ENCODE assay signal across 23 cellular contexts in genomic region chr13:66952507-66952906, GRCh38.
"Had no signal": no experiment of that assay in that cellular context is flagged by ENCODE, and none has a peak within 500 bp of the region (broad histone marks: within the 10 kb centered on the region; RNA-seq: fewer than 3 reads in every experiment).

No MANE protein-coding gene starts in this region.

- H3K36me3 ChIP-seq: heart left ventricle, neutrophil, spleen, tibial nerve, upper lobe of right lung, vagina had no signal

- ATAC-seq: heart left ventricle; left colon; left ventricle myocardium superior; naive thymus-derived CD4-positive, alpha-beta T cell; psoas muscle; sciatic nerve; stimulated activated naive B cell treated with anti-CD40 and anti-IgM and Interleukin-4, amounts not matched to agents 10 μg/mL and 1 μg/mL and 100 μg/mL, for 72 hours; stimulated activated naive CD8-positive, alpha-beta T cell treated with anti-CD3 and anti-CD28 coated beads, Interleukin-15, amount 100 ng/mL, for 72 hours; upper lobe of right lung had no signal

- H3K4me1 Mint-ChIP-seq: naive thymus-derived CD4-positive, alpha-beta T cell; nephron progenitor cell; stimulated activated naive CD8-positive, alpha-beta T cell treated with anti-CD3 and anti-CD28 coated beads, Interleukin-15, amount 100 ng/mL, for 72 hours had no signal

- H3K27me3 Mint-ChIP-seq: naive thymus-derived CD4-positive, alpha-beta T cell; stimulated activated naive B cell treated with anti-CD40 and anti-IgM and Interleukin-4, amounts not matched to agents 10 μg/mL and 1 μg/mL and 100 μg/mL, for 72 hours; stimulated activated naive CD8-positive, alpha-beta T cell treated with anti-CD3 and anti-CD28 coated beads, Interleukin-15, amount 100 ng/mL, for 72 hours had no signal

- H3K4me3 Mint-ChIP-seq: naive thymus-derived CD4-positive, alpha-beta T cell; nephron progenitor cell; stimulated activated naive B cell treated with anti-CD40 and anti-IgM and Interleukin-4, amounts not matched to agents 10 μg/mL and 1 μg/mL and 100 μg/mL, for 72 hours; stimulated activated naive CD8-positive, alpha-beta T cell treated with anti-CD3 and anti-CD28 coated beads, Interleukin-15, amount 100 ng/mL, for 72 hours had no signal

- H3K4me3 ChIP-seq: heart left ventricle, lung, psoas muscle, spleen, testis, tibial nerve, upper lobe of right lung, vagina had no signal

- H3K36me3 Mint-ChIP-seq: naive thymus-derived CD4-positive, alpha-beta T cell had no signal

- H3K27ac ChIP-seq: heart left ventricle, neutrophil, psoas muscle, spleen, testis, tibial nerve, upper lobe of right lung, vagina had no signal

- H3K27me3 ChIP-seq: heart left ventricle, neutrophil, spleen, testis, tibial nerve, upper lobe of right lung, vagina had no signal

- DNase-seq: effector memory CD4-positive, alpha-beta T cell; foreskin melanocyte; heart left ventricle; hippocampal formation; left colon; left ventricle myocardium superior; naive thymus-derived CD4-positive, alpha-beta T cell; nephron progenitor cell; psoas muscle; retina; spleen; stimulated activated CD4-positive, alpha-beta T cell treated with anti-CD3 and anti-CD28 coated beads, Interleukin-15, amount 100 ng/mL, for 24 hours; stimulated activated CD4-positive, alpha-beta T cell treated with anti-CD3 and anti-CD28 coated beads, Interleukin-1b, Interleukin-23, amount 100 ng/mL, for 48 hours; stimulated activated CD4-positive, alpha-beta T cell treated with anti-CD3 and anti-CD28 coated beads, Interleukin-4, amount 100 ng/mL, for 24 hours; stimulated activated naive B cell treated with anti-CD40 and anti-IgM and Interleukin-4, amounts not matched to agents 10 μg/mL and 1 μg/mL and 100 μg/mL, for 72 hours; stimulated activated naive CD8-positive, alpha-beta T cell treated with anti-CD3 and anti-CD28 coated beads, Interleukin-15, amount 100 ng/mL, for 72 hours; testis; upper lobe of right lung had no signal

- H3K9me3 Mint-ChIP-seq: nephron progenitor cell; stimulated activated naive B cell treated with anti-CD40 and anti-IgM and Interleukin-4, amounts not matched to agents 10 μg/mL and 1 μg/mL and 100 μg/mL, for 72 hours; stimulated activated naive CD8-positive, alpha-beta T cell treated with anti-CD3 and anti-CD28 coated beads, Interleukin-15, amount 100 ng/mL, for 72 hours had no signal

- H3K9me3 ChIP-seq: heart left ventricle, neutrophil, psoas muscle, spleen, testis, tibial nerve, upper lobe of right lung, vagina had no signal

- H3K4me1 ChIP-seq: heart left ventricle, psoas muscle, spleen, testis, tibial nerve, upper lobe of right lung, vagina had no signal

- H3K27ac Mint-ChIP-seq: naive thymus-derived CD4-positive, alpha-beta T cell; nephron progenitor cell; stimulated activated naive B cell treated with anti-CD40 and anti-IgM and Interleukin-4, amounts not matched to agents 10 μg/mL and 1 μg/mL and 100 μg/mL, for 72 hours had no signal
